In genomic region chr9:96322210-96322609, GRCh38 we compare ENCODE assay signal across 1 cellular context. TPM values are rescaled to one million over a fixed set of nuclear protein-coding genes. Genes with fewer than 3 reads are reported as not detected.
"Had no signal": no experiment of that assay in that cellular context is flagged by ENCODE, and none has a peak within 500 bp of the region (broad histone marks: within the 10 kb centered on the region; RNA-seq: fewer than 3 reads in every experiment).

No MANE protein-coding gene starts in this region.

RNA-seq across cellular contexts. Expression of gene HSD17B3, which starts 20.2 kb away (rescaled TPM):
- total RNA-seq: SJSA1 had no signal
